Comparison of ENCODE assay signal across 2 cellular contexts in genomic region chr3:150267288-150267687, GRCh38.
TF ChIP-seq lines count a peak whose summit lies in the region.

No MANE protein-coding gene starts in this region.

TF ChIP-seq in IMR-90, 13 proteins besides CTCF, POLR2A, EP300 and RAD21 (continued from another document):
- no peak for TF ChIP-seq NFE2L2 (IDR thresholded peaks at IDR 0.05; ENCODE audit: low read depth, low read length)
- TF ChIP-seq BHLHE40 (IDR thresholded peaks at IDR 0.05; ENCODE audit: low read depth, low read length) = no peak
- TF ChIP-seq MXI1 (IDR thresholded peaks at IDR 0.05; ENCODE audit: borderline replicate concordance, low read depth, low read length) = no peak
- TF ChIP-seq MAZ (IDR thresholded peaks at IDR 0.05; ENCODE audit: borderline replicate concordance, low read depth, low read length) = no peak
- TF ChIP-seq CEBPB (IDR thresholded peaks at IDR 0.05; ENCODE audit: low read depth, low read length) = no peak
- no peak for TF ChIP-seq USF2 (IDR thresholded peaks at IDR 0.05; ENCODE audit: low read depth, low read length)
- TF ChIP-seq MAFK (IDR thresholded peaks at IDR 0.05; ENCODE audit: low read depth, low read length) = no peak
- no peak for TF ChIP-seq CHD1 (IDR thresholded peaks at IDR 0.05; ENCODE audit: low read depth, low read length)
- no peak for TF ChIP-seq FOS (IDR thresholded peaks at IDR 0.05; ENCODE audit: low read depth, low read length)

TF ChIP-seq in liver, 16 proteins besides CTCF, POLR2A, EP300 and RAD21 (continued from another document):
- TF ChIP-seq, protein P1, sequence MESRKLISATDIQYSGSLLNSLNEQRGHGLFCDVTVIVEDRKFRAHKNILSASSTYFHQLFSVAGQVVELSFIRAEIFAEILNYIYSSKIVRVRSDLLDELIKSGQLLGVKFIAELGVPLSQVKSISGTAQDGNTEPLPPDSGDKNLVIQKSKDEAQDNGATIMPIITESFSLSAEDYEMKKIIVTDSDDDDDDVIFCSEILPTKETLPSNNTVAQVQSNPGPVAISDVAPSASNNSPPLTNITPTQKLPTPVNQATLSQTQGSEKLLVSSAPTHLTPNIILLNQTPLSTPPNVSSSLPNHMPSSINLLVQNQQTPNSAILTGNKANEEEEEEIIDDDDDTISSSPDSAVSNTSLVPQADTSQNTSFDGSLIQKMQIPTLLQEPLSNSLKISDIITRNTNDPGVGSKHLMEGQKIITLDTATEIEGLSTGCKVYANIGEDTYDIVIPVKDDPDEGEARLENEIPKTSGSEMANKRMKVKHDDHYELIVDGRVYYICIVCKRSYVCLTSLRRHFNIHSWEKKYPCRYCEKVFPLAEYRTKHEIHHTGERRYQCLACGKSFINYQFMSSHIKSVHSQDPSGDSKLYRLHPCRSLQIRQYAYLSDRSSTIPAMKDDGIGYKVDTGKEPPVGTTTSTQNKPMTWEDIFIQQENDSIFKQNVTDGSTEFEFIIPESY (IDR thresholded peaks at IDR 0.05) = no peak
- TF ChIP-seq HNF4A (conservative IDR thresholded peaks at IDR 0.05) = peak; percentile 55 to 67
- TF ChIP-seq, protein P2, sequence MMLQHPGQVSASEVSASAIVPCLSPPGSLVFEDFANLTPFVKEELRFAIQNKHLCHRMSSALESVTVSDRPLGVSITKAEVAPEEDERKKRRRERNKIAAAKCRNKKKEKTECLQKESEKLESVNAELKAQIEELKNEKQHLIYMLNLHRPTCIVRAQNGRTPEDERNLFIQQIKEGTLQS (IDR thresholded peaks at IDR 0.05) = no peak
